28 cellular contexts compared by ENCODE assay signal in the genomic region with DNA sequence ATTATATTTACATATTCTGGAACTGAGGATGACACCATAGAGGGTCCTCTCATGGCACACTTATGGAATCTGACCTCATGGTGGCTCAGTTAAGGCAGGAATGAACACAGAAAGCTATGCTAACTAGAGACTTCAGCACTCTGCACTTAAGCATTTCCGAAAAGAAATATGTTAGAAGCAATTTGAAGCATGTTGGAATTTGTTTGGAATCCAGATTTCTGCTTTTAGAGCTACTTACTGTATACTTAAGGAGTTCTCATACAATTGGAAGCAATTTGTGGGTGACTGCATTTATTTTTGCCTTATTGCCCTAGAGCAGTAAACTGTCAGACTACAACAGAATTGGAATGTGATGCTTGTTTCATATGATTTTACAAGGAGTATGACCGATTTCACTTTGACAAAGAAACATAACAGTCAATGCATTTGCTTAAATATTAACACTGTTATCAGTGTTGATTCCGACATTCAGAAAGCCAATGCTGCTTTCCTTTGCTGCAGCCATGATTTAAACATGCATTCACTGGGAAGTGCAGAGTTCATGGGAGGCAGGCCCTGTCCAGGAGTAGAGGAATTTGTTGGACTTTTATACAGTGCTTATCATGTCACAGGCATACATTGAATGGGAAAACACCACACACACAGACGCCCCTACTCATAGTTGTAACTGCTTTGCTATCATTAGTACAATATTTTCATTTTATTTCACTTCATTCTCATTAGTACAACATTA.
DNase-seq lines count a peak whose midpoint lies in the region; ATAC-seq and TF ChIP-seq lines count a peak whose summit lies in the region.
"Had no signal": no experiment of that assay in that cellular context is flagged by ENCODE, and none has a peak within 500 bp of the region (broad histone marks: within the 10 kb centered on the region; RNA-seq: fewer than 3 reads in every experiment).

No MANE protein-coding gene starts in this region.

- H3K9me3 Mint-ChIP-seq in chondrocyte (ENCODE audit: low read depth), result peaks cover 9% of the 10 kb centered on the region
- H3K9me3 Mint-ChIP-seq: activated CD4-positive, alpha-beta T cell treated with anti-CD3 and anti-CD28 coated beads, Interleukin-2, amount 10 ng/mL, durations not matched to agents 7 days and 5 days had no signal

- DNase-seq in DMS114 treated with DMSO at 0.1 percent for 48 hours (lab: John Stamatoyannopoulos, UW; ENCODE audit: unreplicated experiment) (peak; percentile 27), chondrocyte (ENCODE audit: low spot score) (no peak), left lung (no peak), retinal pigment epithelial cell (ENCODE audit: low read depth) (peak; percentile 20), ACHN (no peak), NCI-H2081 treated with DMSO at 0.1 percent for 48 hours (lab: John Stamatoyannopoulos, UW) (no peak), Ammon's horn (ENCODE audit: low spot score) (no peak)
- DNase-seq in activated naive CD4-positive, alpha-beta T cell treated with Interleukin-2 at 50 U/mL for 16 hours, result no peak
- DNase-seq: activated CD4-positive, alpha-beta T cell treated with anti-CD3 and anti-CD28 coated beads, Interleukin-2, amount 10 ng/mL, durations not matched to agents 7 days and 5 days; activated gamma-delta T cell; activated naive CD8-positive, alpha-beta T cell treated with anti-CD3 and anti-CD28 coated beads, Interleukin-2, amount 10 ng/mL, durations not matched to agents 7 days and 5 days; activated T-cell treated with anti-CD3 and anti-CD28 coated beads, Interleukin-2, amount 50 U/mL, for 1 hour; BE2C; CD8-positive, alpha-beta memory T cell; colonic mucosa; DMS153; effector memory CD4-positive, alpha-beta T cell; H7; head of caudate nucleus; Kasumi-1; NCI-H446 treated with DMSO at 0.1 percent for 48 hours; stimulated activated naive CD4-positive, alpha-beta T cell had no signal

- intact Hi-C loops in left lung (cut with DNase I), result no loop called here

- no peaks in the 10 kb centered on the region for H3K4me1 ChIP-seq in left lung
- H3K4me1 ChIP-seq: A549, ascending aorta, colonic mucosa, suprapubic skin had no signal

- H3K27ac Mint-ChIP-seq in chondrocyte (ENCODE audit: unreplicated experiment), result peak overlapping the region; percentile 68
- H3K27ac Mint-ChIP-seq: activated CD4-positive, alpha-beta T cell treated with anti-CD3 and anti-CD28 coated beads, Interleukin-2, amount 10 ng/mL, durations not matched to agents 7 days and 5 days; activated naive CD8-positive, alpha-beta T cell treated with anti-CD3 and anti-CD28 coated beads, Interleukin-2, amount 10 ng/mL, durations not matched to agents 7 days and 5 days; CD8-positive, alpha-beta memory T cell; nephron had no signal

- TF ChIP-seq CTCF in chondrocyte (IDR thresholded peaks at IDR 0.05), result peak; percentile 43
- TF ChIP-seq CTCF in left lung (IDR thresholded peaks at IDR 0.05), result no peak
- peak; percentile 9 for TF ChIP-seq CTCF in retinal pigment epithelial cell (conservative IDR thresholded peaks at IDR 0.05; ENCODE audit: low read depth, low read length)

- H3K27ac ChIP-seq in left lung, result no peak overlapping the region
- H3K27ac ChIP-seq: A549, ascending aorta, colonic mucosa, epithelial cell of prostate, skin epidermis, suprapubic skin had no signal

- no peaks in the 10 kb centered on the region for H3K9me3 ChIP-seq in left lung
- H3K9me3 ChIP-seq: A549, ascending aorta, BE2C, colonic mucosa, suprapubic skin had no signal

- no peaks in the 10 kb centered on the region for H3K36me3 Mint-ChIP-seq in chondrocyte (ENCODE audit: low read depth)
- H3K36me3 Mint-ChIP-seq: activated naive CD8-positive, alpha-beta T cell treated with anti-CD3 and anti-CD28 coated beads, Interleukin-2, amount 10 ng/mL, durations not matched to agents 7 days and 5 days; CD8-positive, alpha-beta memory T cell had no signal

- in situ Hi-C loops in ACHN (cut with HindIII; ENCODE audit: low pct_ligation_motif_present, low pct_unique_long_range_greater_than_20kb, low sequenced_read_pairs), result no loop called here

- no peaks in the 10 kb centered on the region for H3K27me3 ChIP-seq in left lung
- H3K27me3 ChIP-seq: ascending aorta, BE2C, colonic mucosa, suprapubic skin had no signal

- no peaks in the 10 kb centered on the region for H3K36me3 ChIP-seq in left lung
- H3K36me3 ChIP-seq: ascending aorta, BE2C, colonic mucosa, suprapubic skin had no signal

- H3K4me1 Mint-ChIP-seq in chondrocyte (ENCODE audit: low read depth), result peaks cover 14% of the 10 kb centered on the region
- H3K4me1 Mint-ChIP-seq: activated CD4-positive, alpha-beta T cell treated with anti-CD3 and anti-CD28 coated beads, Interleukin-2, amount 10 ng/mL, durations not matched to agents 7 days and 5 days; activated naive CD8-positive, alpha-beta T cell treated with anti-CD3 and anti-CD28 coated beads, Interleukin-2, amount 10 ng/mL, durations not matched to agents 7 days and 5 days; CD8-positive, alpha-beta memory T cell had no signal

- H3K4me3 ChIP-seq in left lung, result no peak overlapping the region
- H3K4me3 ChIP-seq in retinal pigment epithelial cell (ENCODE audit: low read length), result no peak overlapping the region
- H3K4me3 ChIP-seq: A549, ascending aorta, colonic mucosa, skin epidermis, suprapubic skin had no signal

- H3K4me3 Mint-ChIP-seq in chondrocyte (ENCODE audit: unreplicated experiment), result no peak overlapping the region
- H3K4me3 Mint-ChIP-seq: activated CD4-positive, alpha-beta T cell treated with anti-CD3 and anti-CD28 coated beads, Interleukin-2, amount 10 ng/mL, durations not matched to agents 7 days and 5 days; activated naive CD8-positive, alpha-beta T cell treated with anti-CD3 and anti-CD28 coated beads, Interleukin-2, amount 10 ng/mL, durations not matched to agents 7 days and 5 days; CD8-positive, alpha-beta memory T cell; nephron had no signal

- no peaks in the 10 kb centered on the region for H3K27me3 Mint-ChIP-seq in chondrocyte (ENCODE audit: low read depth)
- H3K27me3 Mint-ChIP-seq: activated CD4-positive, alpha-beta T cell treated with anti-CD3 and anti-CD28 coated beads, Interleukin-2, amount 10 ng/mL, durations not matched to agents 7 days and 5 days; activated naive CD8-positive, alpha-beta T cell treated with anti-CD3 and anti-CD28 coated beads, Interleukin-2, amount 10 ng/mL, durations not matched to agents 7 days and 5 days; CD8-positive, alpha-beta memory T cell had no signal

- peak; percentile 50 for ATAC-seq in left lung
- ATAC-seq: A549 had no signal

Comparison
In these comparisons a context has a peak if more than half of its experiments do, and no peak if none do; other contexts are left out.
1. DNase-seq: peak in DMS114 treated with DMSO at 0.1 percent for 48 hours (single experiment) and retinal pigment epithelial cell (single experiment); none in chondrocyte (single experiment), left lung (0 of 2), ACHN (single experiment), activated naive CD4-positive, alpha-beta T cell treated with Interleukin-2 at 50 U/mL for 16 hours (single experiment), NCI-H2081 treated with DMSO at 0.1 percent for 48 hours (single experiment) and Ammon's horn (single experiment).
2. CTCF ChIP-seq: peak in chondrocyte (single experiment) and retinal pigment epithelial cell (single experiment); none in left lung (0 of 2).